2 cellular contexts compared by ENCODE assay signal in the genomic region with DNA sequence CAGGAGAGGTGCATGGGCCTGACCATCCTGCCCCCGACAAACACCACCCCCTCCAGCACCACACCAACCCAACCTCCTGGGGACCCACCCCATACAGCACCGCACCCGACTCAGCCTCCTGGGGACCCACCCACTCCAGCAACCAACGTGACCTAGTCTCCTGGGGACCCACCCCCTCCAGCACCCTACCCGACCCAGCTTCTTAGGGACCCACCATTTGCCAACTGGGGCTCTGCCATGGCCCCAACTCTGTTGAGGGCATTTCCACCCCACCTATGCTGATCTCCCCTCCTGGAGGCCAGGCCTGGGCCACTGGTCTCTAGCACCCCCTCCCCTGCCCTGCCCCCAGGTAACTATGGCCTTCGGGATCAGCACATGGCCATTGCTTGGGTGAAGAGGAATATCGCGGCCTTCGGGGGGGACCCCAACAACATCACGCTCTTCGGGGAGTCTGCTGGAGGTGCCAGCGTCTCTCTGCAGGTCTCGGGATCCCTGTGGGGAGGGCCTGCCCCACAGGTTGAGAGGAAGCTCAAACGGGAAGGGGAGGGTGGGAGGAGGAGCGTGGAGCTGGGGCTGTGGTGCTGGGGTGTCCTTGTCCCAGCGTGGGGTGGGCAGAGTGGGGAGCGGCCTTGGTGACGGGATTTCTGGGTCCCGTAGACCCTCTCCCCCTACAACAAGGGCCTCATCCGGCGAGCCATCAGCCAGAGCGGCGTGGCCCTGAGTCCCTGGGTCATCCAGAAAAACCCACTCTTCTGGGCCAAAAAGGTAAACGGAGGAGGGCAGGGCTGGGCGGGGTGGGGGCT.
TF ChIP-seq lines count a peak whose summit lies in the region.

No MANE protein-coding gene starts in this region.

TF ChIP-seq in HEK293, 187 proteins besides CTCF, POLR2A, EP300 and RAD21:
- TF ChIP-seq ZNF311 (tag by site-specific recombination; IDR thresholded peaks at IDR 0.05; ENCODE audit: borderline replicate concordance) (no peak), KLF1 (tag by site-specific recombination; IDR thresholded peaks at IDR 0.05) (peak; percentile 51), GLIS1 (tag by site-specific recombination; IDR thresholded peaks at IDR 0.05) (peak; percentile 5; the same call in 1 of the 2 replicates), GLIS2 (tag by site-specific recombination; IDR thresholded peaks at IDR 0.05) (peak; percentile 32)
- TF ChIP-seq, protein P1, sequence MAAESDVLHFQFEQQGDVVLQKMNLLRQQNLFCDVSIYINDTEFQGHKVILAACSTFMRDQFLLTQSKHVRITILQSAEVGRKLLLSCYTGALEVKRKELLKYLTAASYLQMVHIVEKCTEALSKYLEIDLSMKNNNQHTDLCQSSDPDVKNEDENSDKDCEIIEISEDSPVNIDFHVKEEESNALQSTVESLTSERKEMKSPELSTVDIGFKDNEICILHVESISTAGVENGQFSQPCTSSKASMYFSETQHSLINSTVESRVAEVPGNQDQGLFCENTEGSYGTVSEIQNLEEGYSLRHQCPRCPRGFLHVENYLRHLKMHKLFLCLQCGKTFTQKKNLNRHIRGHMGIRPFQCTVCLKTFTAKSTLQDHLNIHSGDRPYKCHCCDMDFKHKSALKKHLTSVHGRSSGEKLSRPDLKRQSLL (tag by site-specific recombination; IDR thresholded peaks at IDR 0.05): no peak
- TF ChIP-seq, protein P2, sequence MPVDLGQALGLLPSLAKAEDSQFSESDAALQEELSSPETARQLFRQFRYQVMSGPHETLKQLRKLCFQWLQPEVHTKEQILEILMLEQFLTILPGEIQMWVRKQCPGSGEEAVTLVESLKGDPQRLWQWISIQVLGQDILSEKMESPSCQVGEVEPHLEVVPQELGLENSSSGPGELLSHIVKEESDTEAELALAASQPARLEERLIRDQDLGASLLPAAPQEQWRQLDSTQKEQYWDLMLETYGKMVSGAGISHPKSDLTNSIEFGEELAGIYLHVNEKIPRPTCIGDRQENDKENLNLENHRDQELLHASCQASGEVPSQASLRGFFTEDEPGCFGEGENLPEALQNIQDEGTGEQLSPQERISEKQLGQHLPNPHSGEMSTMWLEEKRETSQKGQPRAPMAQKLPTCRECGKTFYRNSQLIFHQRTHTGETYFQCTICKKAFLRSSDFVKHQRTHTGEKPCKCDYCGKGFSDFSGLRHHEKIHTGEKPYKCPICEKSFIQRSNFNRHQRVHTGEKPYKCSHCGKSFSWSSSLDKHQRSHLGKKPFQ (tag by site-specific recombination; IDR thresholded peaks at IDR 0.05): no peak
- TF ChIP-seq, protein P3, sequence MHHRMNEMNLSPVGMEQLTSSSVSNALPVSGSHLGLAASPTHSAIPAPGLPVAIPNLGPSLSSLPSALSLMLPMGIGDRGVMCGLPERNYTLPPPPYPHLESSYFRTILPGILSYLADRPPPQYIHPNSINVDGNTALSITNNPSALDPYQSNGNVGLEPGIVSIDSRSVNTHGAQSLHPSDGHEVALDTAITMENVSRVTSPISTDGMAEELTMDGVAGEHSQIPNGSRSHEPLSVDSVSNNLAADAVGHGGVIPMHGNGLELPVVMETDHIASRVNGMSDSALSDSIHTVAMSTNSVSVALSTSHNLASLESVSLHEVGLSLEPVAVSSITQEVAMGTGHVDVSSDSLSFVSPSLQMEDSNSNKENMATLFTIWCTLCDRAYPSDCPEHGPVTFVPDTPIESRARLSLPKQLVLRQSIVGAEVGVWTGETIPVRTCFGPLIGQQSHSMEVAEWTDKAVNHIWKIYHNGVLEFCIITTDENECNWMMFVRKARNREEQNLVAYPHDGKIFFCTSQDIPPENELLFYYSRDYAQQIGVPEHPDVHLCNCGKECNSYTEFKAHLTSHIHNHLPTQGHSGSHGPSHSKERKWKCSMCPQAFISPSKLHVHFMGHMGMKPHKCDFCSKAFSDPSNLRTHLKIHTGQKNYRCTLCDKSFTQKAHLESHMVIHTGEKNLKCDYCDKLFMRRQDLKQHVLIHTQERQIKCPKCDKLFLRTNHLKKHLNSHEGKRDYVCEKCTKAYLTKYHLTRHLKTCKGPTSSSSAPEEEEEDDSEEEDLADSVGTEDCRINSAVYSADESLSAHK (tag by site-specific recombination; IDR thresholded peaks at IDR 0.05): no peak

TF ChIP-seq in H1, 55 proteins besides CTCF, POLR2A, EP300 and RAD21:
- TF ChIP-seq SRF (IDR thresholded peaks at IDR 0.05; ENCODE audit: low read depth, low read length) (no peak), FOSL1 (IDR thresholded peaks at IDR 0.05; ENCODE audit: insufficient read depth, low read depth, low read length) (no peak), POLR2AphosphoS5 (IDR thresholded peaks at IDR 0.05; ENCODE audit: low read depth, low read length) (no peak), TCF12 (IDR thresholded peaks at IDR 0.05; ENCODE audit: low read depth, low read length) (no peak), CREB1 (IDR thresholded peaks at IDR 0.05) (no peak), BRCA1 (IDR thresholded peaks at IDR 0.05; ENCODE audit: low read depth, low read length) (no peak), EGR1 (IDR thresholded peaks at IDR 0.05; ENCODE audit: borderline replicate concordance, low read depth, low read length) (no peak), JUND (IDR thresholded peaks at IDR 0.05; ENCODE audit: low read length) (no peak), CBX5 (IDR thresholded peaks at IDR 0.05; ENCODE audit: low read depth, low read length) (no peak), SP4 (IDR thresholded peaks at IDR 0.05; ENCODE audit: low read length) (no peak), TAF1 (IDR thresholded peaks at IDR 0.05; ENCODE audit: low read depth, low read length) (no peak)
- TF ChIP-seq, protein P4, sequence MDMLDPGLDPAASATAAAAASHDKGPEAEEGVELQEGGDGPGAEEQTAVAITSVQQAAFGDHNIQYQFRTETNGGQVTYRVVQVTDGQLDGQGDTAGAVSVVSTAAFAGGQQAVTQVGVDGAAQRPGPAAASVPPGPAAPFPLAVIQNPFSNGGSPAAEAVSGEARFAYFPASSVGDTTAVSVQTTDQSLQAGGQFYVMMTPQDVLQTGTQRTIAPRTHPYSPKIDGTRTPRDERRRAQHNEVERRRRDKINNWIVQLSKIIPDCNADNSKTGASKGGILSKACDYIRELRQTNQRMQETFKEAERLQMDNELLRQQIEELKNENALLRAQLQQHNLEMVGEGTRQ (IDR thresholded peaks at IDR 0.05; ENCODE audit: low read length): no peak
- TF ChIP-seq, protein P5, sequence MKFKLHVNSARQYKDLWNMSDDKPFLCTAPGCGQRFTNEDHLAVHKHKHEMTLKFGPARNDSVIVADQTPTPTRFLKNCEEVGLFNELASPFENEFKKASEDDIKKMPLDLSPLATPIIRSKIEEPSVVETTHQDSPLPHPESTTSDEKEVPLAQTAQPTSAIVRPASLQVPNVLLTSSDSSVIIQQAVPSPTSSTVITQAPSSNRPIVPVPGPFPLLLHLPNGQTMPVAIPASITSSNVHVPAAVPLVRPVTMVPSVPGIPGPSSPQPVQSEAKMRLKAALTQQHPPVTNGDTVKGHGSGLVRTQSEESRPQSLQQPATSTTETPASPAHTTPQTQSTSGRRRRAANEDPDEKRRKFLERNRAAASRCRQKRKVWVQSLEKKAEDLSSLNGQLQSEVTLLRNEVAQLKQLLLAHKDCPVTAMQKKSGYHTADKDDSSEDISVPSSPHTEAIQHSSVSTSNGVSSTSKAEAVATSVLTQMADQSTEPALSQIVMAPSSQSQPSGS (IDR thresholded peaks at IDR 0.05; ENCODE audit: low read length): no peak
